ENCODE assay signal across 15 cellular contexts in the genomic region with DNA sequence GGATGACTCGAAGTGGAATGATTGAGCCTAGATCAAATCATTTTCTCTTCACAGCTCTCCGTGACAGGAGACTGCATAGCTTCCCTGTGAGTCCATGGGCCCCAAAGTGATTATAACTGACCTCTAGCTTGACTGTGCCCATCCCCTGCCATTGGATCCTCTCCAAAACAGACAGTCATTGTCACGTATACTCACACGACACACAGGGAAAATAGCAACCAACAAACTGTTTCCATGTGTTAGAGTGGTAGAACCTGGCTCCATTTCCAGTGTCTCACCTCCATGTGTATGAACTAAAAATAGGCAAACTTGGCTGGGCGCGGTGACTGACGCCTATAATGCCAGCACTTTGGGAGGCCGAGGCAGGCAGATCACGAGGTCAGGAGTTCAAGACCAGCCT. TPM values are rescaled to one million over a fixed set of nuclear protein-coding genes. Genes with fewer than 3 reads are reported as not detected.
DNase-seq lines count a peak whose midpoint lies in the region; ATAC-seq, FAIRE-seq and TF ChIP-seq lines count a peak whose summit lies in the region.
"Had no signal": no experiment of that assay in that cellular context is flagged by ENCODE, and none has a peak within 500 bp of the region (broad histone marks: within the 10 kb centered on the region; RNA-seq: fewer than 3 reads in every experiment).

No MANE protein-coding gene starts in this region.

- H2AFZ ChIP-seq in IMR-90 (replicated peaks; ENCODE audit: low read length, poor library complexity) = peak overlapping the region; percentile 61
- H2AFZ ChIP-seq: hepatocyte had no signal

- H3K79me1 ChIP-seq in IMR-90 (ENCODE audit: low read depth in 1 of 2, low read length in 2 of 2) = peaks cover 27 to 84% of the 10 kb centered on the region in 2 experiments

- H4K5ac ChIP-seq in IMR-90 (ENCODE audit: low read depth, low read length) = no peak overlapping the region

- peak overlapping the region; percentile 77 for H2BK20ac ChIP-seq in IMR-90 (ENCODE audit: low read depth, low read length)

- H3K9ac ChIP-seq in IMR-90 (ENCODE audit: low read depth, low read length) (no peak overlapping the region), kidney (ENCODE audit: low read length in 2 of 2) (no peak overlapping the region)

- FAIRE-seq in kidney (lab: Jason Lieb, UNC) = no peak

- POLR2A ChIA-PET in IMR-90 (lab: Charles Lee; ENCODE audit: unreplicated experiment) = no interaction called here

- peak overlapping the region; percentile 41; the same call in 1 of the 2 replicates for H3K4me2 ChIP-seq in IMR-90 (ENCODE audit: low read depth, low read length)
- H3K4me2 ChIP-seq: hepatocyte had no signal

- no peak for TF ChIP-seq RAD21 in IMR-90 (IDR thresholded peaks at IDR 0.05; ENCODE audit: low read length)

- H4K91ac ChIP-seq in IMR-90 (ENCODE audit: insufficient read depth, low read depth, low read length) = peak overlapping the region; percentile 86; the same call in 1 of the 2 replicates

- BruUV-seq in IMR-90 (replicated peaks; lab: Mats Ljungman, UMichigan) = no TSS peak

- no peak overlapping the region for H3K18ac ChIP-seq in IMR-90 (ENCODE audit: low read depth, low read length)

- H2BK5ac ChIP-seq in IMR-90 (ENCODE audit: low read depth, low read length, poor library complexity, severe bottlenecking) = peak overlapping the region; percentile 80

- H3K56ac ChIP-seq in IMR-90 (ENCODE audit: extremely low read depth, insufficient read depth, low read length) = no peak overlapping the region

- CTCF ChIA-PET in IMR-90 (lab: Yijun Ruan, JAX) = no interaction called here

- no peaks in the 10 kb centered on the region for H3K27me3 ChIP-seq in IMR-90 (ENCODE audit: control insufficient read depth, insufficient read depth, low read length)
- H3K27me3 ChIP-seq: hepatocyte had no signal

- peak; percentile 84 for DNase-seq in AG09319 (ENCODE audit: extremely low read depth, low read depth)
- DNase-seq in IMR-90 = peak; percentile 73
- DNase-seq in astrocyte of the spinal cord (ENCODE audit: low read depth, low spot score) = peak; percentile 42
- peak; percentile 23 for DNase-seq in kidney
- DNase-seq in NCI-H2171 (lab: John Stamatoyannopoulos, UW) = no peak
- DNase-seq: activated naive CD4-positive, alpha-beta T cell treated with anti-CD3 and anti-CD28 coated beads, Interleukin-2, amount 50 U/mL, for 16 hours; C1 segment of cervical spinal cord; GDM1; NCI-H2171 treated with DMSO at 0.1 percent for 48 hours; T-helper 9 cell had no signal

- peak overlapping the region; percentile 62; the same call in 1 of the 2 replicates for H3K14ac ChIP-seq in IMR-90 (replicated peaks; ENCODE audit: low read depth, low read length)

- H4K8ac ChIP-seq in IMR-90 (ENCODE audit: low read depth in 2 of 2, low read length in 2 of 2) = peak overlapping the region in 1 of 2 experiments; percentile 69; a peak in 2 of 4 replicates

- dilution Hi-C loops in IMR-90 (cut with HindIII; ENCODE audit: low sequenced_read_pairs, unreplicated experiment) = no loop called here

- intact Hi-C loops in IMR-90 (cut with micrococcal nuclease) = no loop called here
- intact Hi-C loops in kidney (cut with DNase I) = no loop called here

- in situ Hi-C loops in IMR-90 (cut with MboI; ENCODE audit: low sequenced_read_pairs) = no loop called here
- in situ Hi-C loops in astrocyte of the spinal cord (cut with HindIII; ENCODE audit: low sequenced_read_pairs) = no loop called here

- TF ChIP-seq CTCF in AG09319 (IDR thresholded peaks at IDR 0.05; ENCODE audit: low read depth, low read length) (no peak), IMR-90 (conservative IDR thresholded peaks at IDR 0.05; ENCODE audit: low read depth, low read length) (no peak), astrocyte of the spinal cord (IDR thresholded peaks at IDR 0.05; ENCODE audit: low read depth, low read length) (no peak), kidney (IDR thresholded peaks at IDR 0.05; ENCODE audit: borderline replicate concordance, extremely low read depth, insufficient read depth) (no peak)

- peak overlapping the region; percentile 89 for H3K4ac ChIP-seq in IMR-90 (ENCODE audit: low read depth, low read length)

- H3K4me3 ChIP-seq in IMR-90 (ENCODE audit: insufficient read depth, low read depth, low read length) (no peak overlapping the region), astrocyte of the spinal cord (ENCODE audit: low read depth, low read length) (no peak overlapping the region), kidney (ENCODE audit: low read length in 2 of 2) (no peak overlapping the region)
- H3K4me3 ChIP-seq: hepatocyte, lung had no signal

- H3K4me1 ChIP-seq in IMR-90 (ENCODE audit: control insufficient read depth, insufficient read depth, low read length) (peaks cover 17% of the 10 kb centered on the region), kidney (ENCODE audit: control insufficient read depth in 1 of 2, insufficient read depth in 1 of 2, low read depth in 1 of 2, low read length in 2 of 2) (peaks cover 29 to 32% of the 10 kb centered on the region in 2 donors)

- H3K23ac ChIP-seq in IMR-90 (ENCODE audit: low read depth, low read length) = peak overlapping the region; percentile 67

- H3K36me3 ChIP-seq in IMR-90 (ENCODE audit: control insufficient read depth, insufficient read depth, low read length) (peaks cover 6% of the 10 kb centered on the region; the same call in 1 of the 2 replicates), kidney (ENCODE audit: control insufficient read depth in 1 of 2, insufficient read depth in 2 of 2, low read length in 2 of 2) (peaks cover 0 to 4% of the 10 kb centered on the region in 2 donors)

- TF ChIP-seq POLR2A in IMR-90 (IDR thresholded peaks at IDR 0.05; ENCODE audit: low read depth, low read length) = no peak

- peaks cover 12% of the 10 kb centered on the region; the same call in 1 of the 2 replicates for H4K20me1 ChIP-seq in IMR-90 (ENCODE audit: insufficient read depth, low read length)

- H3K9me3 ChIP-seq in IMR-90 (ENCODE audit: control insufficient read depth, insufficient read depth, low read length) (no peaks in the 10 kb centered on the region), kidney (ENCODE audit: control insufficient read depth in 1 of 2, low read length in 2 of 2) (no peaks in the 10 kb centered on the region)

- H2AK9ac ChIP-seq in IMR-90 (replicated peaks; ENCODE audit: low read depth, low read length, poor library complexity) = no peak overlapping the region

- ATAC-seq in IMR-90 (ENCODE audit: low read depth) (peak; percentile 72), GM21515 (IDR thresholded peaks at IDR 0.05; ENCODE audit: unreplicated experiment) (no peak), HG02885 (IDR thresholded peaks at IDR 0.05; ENCODE audit: poor library complexity, unreplicated experiment) (no peak), GM21360 (IDR thresholded peaks at IDR 0.05; ENCODE audit: unreplicated experiment) (no peak)

- H3K27ac ChIP-seq in IMR-90 (ENCODE audit: insufficient read depth, low read length) = no peak overlapping the region
- no peak overlapping the region for H3K27ac ChIP-seq in kidney (ENCODE audit: low read depth in 2 of 2, low read length in 2 of 2)
- H3K27ac ChIP-seq: hepatocyte had no signal

- no peak overlapping the region for H2BK15ac ChIP-seq in IMR-90 (ENCODE audit: low read depth, low read length)

- peaks cover 29% of the 10 kb centered on the region for H3K9me1 ChIP-seq in IMR-90 (ENCODE audit: insufficient read depth, low read length)

- WGBS in IMR-90 (ENCODE audit: extremely low coverage in 2 of 2, insufficient read length in 1 of 2), 2 experiments = 70% methylated on average over 5 of the region's 9 CpGs; no CpG with 5 or more reads in 1 of the 2 experiments

- peak overlapping the region; percentile 63 for H2BK120ac ChIP-seq in IMR-90 (ENCODE audit: low read depth, low read length)

- peak overlapping the region; percentile 80; the same call in 1 of the 2 replicates for H2AK5ac ChIP-seq in IMR-90 (ENCODE audit: low read depth, low read length)

TF ChIP-seq in IMR-90, 13 proteins besides CTCF, POLR2A, EP300 and RAD21:
- TF ChIP-seq MXI1 (IDR thresholded peaks at IDR 0.05; ENCODE audit: borderline replicate concordance, low read depth, low read length) (no peak), BHLHE40 (IDR thresholded peaks at IDR 0.05; ENCODE audit: low read depth, low read length) (peak; percentile 58; the same call in 1 of the 2 replicates), NFE2L2 (IDR thresholded peaks at IDR 0.05; ENCODE audit: low read depth, low read length) (0 out of 2 replicates have a peak, but pooled peaks have one; percentile 3)

RNA-seq across cellular contexts. Expression of a gene that starts 48.8 kb away (rescaled TPM):
- total RNA-seq in IMR-90 (2012; rRNA removed) (0.36 and 0.56 TPM in 2 replicates), kidney (0.38 TPM)
- polyA plus RNA-seq in IMR-90 (2012; rRNA removed) (5.7 and 7.4 TPM in 2 replicates), kidney (ENCODE audit: insufficient read depth, low read depth, low replicate concordance) (1.7 TPM)
- 6.7 and 7.2 TPM in 2 replicates for polyA plus RNA-seq in IMR-90 (2012; cell fraction: cytosol; rRNA removed)
- 6.1 and 23.6 TPM in 2 replicates for polyA plus RNA-seq in IMR-90 (2012; cell fraction: nucleus; rRNA removed; ENCODE audit: low replicate concordance)
